Comparison of ENCODE assay signal across 12 cellular contexts in the genomic region with DNA sequence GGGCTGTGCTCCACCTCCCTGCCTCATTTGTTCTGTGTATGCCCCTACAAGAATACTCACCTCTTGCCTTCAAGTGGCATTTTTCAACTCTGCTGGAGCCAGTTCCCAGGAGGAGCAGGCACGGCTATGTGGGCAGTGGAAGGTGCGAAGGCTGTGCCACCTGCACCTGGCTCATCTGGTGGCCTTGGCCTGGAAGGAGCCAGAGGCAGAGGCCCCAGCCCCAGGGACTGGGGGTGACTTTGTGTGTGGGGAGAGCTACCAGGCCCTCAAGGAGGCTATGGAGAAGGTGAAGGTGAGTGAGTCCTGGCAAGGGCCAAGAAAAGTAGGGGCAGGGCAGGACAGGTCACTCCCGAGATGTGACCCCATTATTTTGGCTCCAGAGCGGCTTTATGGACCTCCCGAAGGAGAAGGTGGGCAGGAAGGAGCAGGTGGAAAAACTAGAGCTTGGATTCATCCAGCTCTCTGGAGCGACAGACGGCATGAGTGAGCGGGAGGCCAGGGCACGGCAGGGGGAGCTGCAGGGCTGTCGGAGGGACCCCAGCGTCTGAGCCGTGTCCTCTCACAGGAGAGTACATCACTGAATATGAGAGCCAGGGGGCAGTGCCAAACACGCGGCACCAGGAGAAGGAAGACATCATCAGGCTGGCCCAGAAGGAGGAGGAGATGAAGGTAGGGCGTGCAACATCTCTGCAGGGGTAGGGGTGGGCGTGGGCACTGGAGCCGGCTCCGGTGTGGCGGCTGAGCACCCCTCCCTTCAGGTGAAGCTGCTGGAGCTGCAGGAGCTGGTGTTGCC. TPM values are rescaled to one million over a fixed set of nuclear protein-coding genes. Genes with fewer than 3 reads are reported as not detected.
A peak's percentile ranks its signal among the peaks of the same experiment; 100 is the strongest.
DNase-seq lines count a peak whose midpoint lies in the region; ATAC-seq and TF ChIP-seq lines count a peak whose summit lies in the region.
"Had no signal": no experiment of that assay in that cellular context is flagged by ENCODE, and none has a peak within 500 bp of the region (broad histone marks: within the 10 kb centered on the region; RNA-seq: fewer than 3 reads in every experiment).

No MANE protein-coding gene starts in this region.

- H3K27ac Mint-ChIP-seq in WTC11 = no peak overlapping the region
- no peak overlapping the region for H3K27ac Mint-ChIP-seq in stimulated activated naive CD8-positive, alpha-beta T cell treated with anti-CD3 and anti-CD28 coated beads, Interleukin-15, amount 100 ng/mL, for 72 hours
- H3K27ac Mint-ChIP-seq: activated CD4-positive, alpha-beta T cell treated with anti-CD3 and anti-CD28 coated beads, Interleukin-2, amount 10 ng/mL, durations not matched to agents 24 days and 14 days had no signal

- no peaks in the 10 kb centered on the region for H3K36me3 ChIP-seq in kidney epithelial cell (ENCODE audit: control insufficient read depth, insufficient read depth, low read length)
- H3K36me3 ChIP-seq: right lobe of liver had no signal

- peaks cover 7% of the 10 kb centered on the region for H3K4me1 Mint-ChIP-seq in WTC11
- H3K4me1 Mint-ChIP-seq in stimulated activated naive CD8-positive, alpha-beta T cell treated with anti-CD3 and anti-CD28 coated beads, Interleukin-15, amount 100 ng/mL, for 72 hours = no peaks in the 10 kb centered on the region
- H3K4me1 Mint-ChIP-seq: activated CD4-positive, alpha-beta T cell treated with anti-CD3 and anti-CD28 coated beads, Interleukin-2, amount 10 ng/mL, durations not matched to agents 24 days and 14 days; CD4-positive, CD25-positive, alpha-beta regulatory T cell had no signal

- H3K4me3 ChIP-seq in kidney epithelial cell (ENCODE audit: low read depth, low read length) = no peak overlapping the region
- H3K4me3 ChIP-seq: lung, right lobe of liver had no signal

- peak overlapping the region; percentile 64 for H3K4me3 Mint-ChIP-seq in WTC11
- H3K4me3 Mint-ChIP-seq in stimulated activated naive CD8-positive, alpha-beta T cell treated with anti-CD3 and anti-CD28 coated beads, Interleukin-15, amount 100 ng/mL, for 72 hours = no peak overlapping the region
- H3K4me3 Mint-ChIP-seq: activated CD4-positive, alpha-beta T cell treated with anti-CD3 and anti-CD28 coated beads, Interleukin-2, amount 10 ng/mL, durations not matched to agents 24 days and 14 days; CD4-positive, CD25-positive, alpha-beta regulatory T cell had no signal

- CTCF ChIA-PET in WTC11 (lab: Charles Lee) = interaction anchor here (0.6 to 2.7 kb wide), 36 partner anchors 9 to 418 kb away, joined by 3 to 42 read pairs (median 5); partner anchors contain the start of genes MAN2C1 and UBE2Q2

- H3K27me3 ChIP-seq in kidney epithelial cell (ENCODE audit: control insufficient read depth, insufficient read depth, low read length) = peaks cover 15% of the 10 kb centered on the region
- H3K27me3 ChIP-seq: right lobe of liver had no signal

- TF ChIP-seq CTCF in WTC11 (IDR thresholded peaks at IDR 0.05) (no peak), kidney epithelial cell (IDR thresholded peaks at IDR 0.05; ENCODE audit: insufficient read depth, low read length, poor library complexity, severe bottlenecking) (peak; percentile 52)

- H3K9me3 Mint-ChIP-seq in WTC11 = no peaks in the 10 kb centered on the region
- H3K9me3 Mint-ChIP-seq in stimulated activated naive CD8-positive, alpha-beta T cell treated with anti-CD3 and anti-CD28 coated beads, Interleukin-15, amount 100 ng/mL, for 72 hours = no peaks in the 10 kb centered on the region
- H3K9me3 Mint-ChIP-seq: activated CD4-positive, alpha-beta T cell treated with anti-CD3 and anti-CD28 coated beads, Interleukin-2, amount 10 ng/mL, durations not matched to agents 24 days and 14 days had no signal

- H3K27me3 Mint-ChIP-seq in WTC11 (ENCODE audit: low read depth) = peaks cover 34% of the 10 kb centered on the region
- H3K27me3 Mint-ChIP-seq in stimulated activated naive CD8-positive, alpha-beta T cell treated with anti-CD3 and anti-CD28 coated beads, Interleukin-15, amount 100 ng/mL, for 72 hours = peaks cover 33% of the 10 kb centered on the region

- POLR2A ChIA-PET in WTC11 (lab: Charles Lee) = interaction anchor here (0.5 to 1.0 kb wide), 2 partner anchors 47 to 164 kb away, joined by 3 read pairs; no protein-coding TSS in a partner anchor

- ATAC-seq in WTC11 = peak; percentile 66
- ATAC-seq in stimulated activated naive CD8-positive, alpha-beta T cell treated with anti-CD3 and anti-CD28 coated beads, Interleukin-15, amount 100 ng/mL, for 72 hours = no peak
- ATAC-seq: right lobe of liver had no signal

- DNase-seq in D341Med (ENCODE audit: low spot score) (peak; percentile 55), M059J (ENCODE audit: low read depth) (peak; percentile 3), WTC11 (ENCODE audit: low spot score) (peak; percentile 74), kidney epithelial cell (ENCODE audit: low read depth) (no peak), SW480 (ENCODE audit: low spot score) (no peak), NCI-H446 (lab: John Stamatoyannopoulos, UW) (no peak)
- no peak for DNase-seq in stimulated activated CD4-positive, alpha-beta T cell treated with anti-CD3 and anti-CD28 coated beads, Interleukin-2, amount 100 ng/mL, for 48 hours
- no peak for DNase-seq in stimulated activated naive CD8-positive, alpha-beta T cell treated with anti-CD3 and anti-CD28 coated beads, Interleukin-15, amount 100 ng/mL, for 72 hours
- DNase-seq: activated CD4-positive, alpha-beta T cell treated with anti-CD3 and anti-CD28 coated beads, Interleukin-2, amount 10 ng/mL, durations not matched to agents 24 days and 14 days; CD4-positive, CD25-positive, alpha-beta regulatory T cell had no signal

- H3K36me3 Mint-ChIP-seq in WTC11 = no peaks in the 10 kb centered on the region
- H3K36me3 Mint-ChIP-seq: CD4-positive, CD25-positive, alpha-beta regulatory T cell had no signal

TF ChIP-seq in WTC11, 78 proteins besides CTCF, POLR2A, EP300 and RAD21:
- TF ChIP-seq, protein P1, sequence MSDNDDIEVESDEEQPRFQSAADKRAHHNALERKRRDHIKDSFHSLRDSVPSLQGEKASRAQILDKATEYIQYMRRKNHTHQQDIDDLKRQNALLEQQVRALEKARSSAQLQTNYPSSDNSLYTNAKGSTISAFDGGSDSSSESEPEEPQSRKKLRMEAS (CRISPR knock-in tag; IDR thresholded peaks at IDR 0.05) = peak; percentile 25; the same call in 1 of the 2 replicates
- TF ChIP-seq ATF1 (CRISPR knock-in tag; IDR thresholded peaks at IDR 0.05) = no peak

RNA-seq across cellular contexts. Expression of gene UBE2Q2, which starts 57.3 kb away (rescaled TPM):
- total RNA-seq in M059J (2014; rRNA removed; shearing (Covaris generic)) = 30.7 and 37.5 TPM in 2 replicates
- total RNA-seq in WTC11 (2021) = 26.1 to 28.2 TPM (median 27.0 TPM) in 3 replicates
- total RNA-seq in kidney epithelial cell = 39.3 and 43.0 TPM in 2 replicates

Comparison
In these comparisons a context has a peak if more than half of its experiments do, and no peak if none do; other contexts are left out.
1. DNase-seq: peak in D341Med (single experiment), M059J (single experiment) and WTC11 (single experiment); none in kidney epithelial cell (single experiment), stimulated activated CD4-positive, alpha-beta T cell treated with anti-CD3 and anti-CD28 coated beads, Interleukin-2, amount 100 ng/mL, for 48 hours (0 of 2), SW480 (single experiment), stimulated activated naive CD8-positive, alpha-beta T cell treated with anti-CD3 and anti-CD28 coated beads, Interleukin-15, amount 100 ng/mL, for 72 hours (0 of 2) and NCI-H446 (0 of 2).